Comparison of ENCODE assay signal across 1 cellular context in genomic region chr2:144328933-144329332, GRCh38.
TF ChIP-seq lines count a peak whose summit lies in the region.

No MANE protein-coding gene starts in this region.

TF ChIP-seq in SK-N-SH, 30 proteins besides CTCF, POLR2A, EP300 and RAD21 (continued from another document):
- TF ChIP-seq USF1 (IDR thresholded peaks at IDR 0.05; ENCODE audit: borderline replicate concordance, low read depth) (no peak), JUND (IDR thresholded peaks at IDR 0.05) (no peak), ZBTB33 (IDR thresholded peaks at IDR 0.05; ENCODE audit: borderline replicate concordance, low read depth) (no peak), YY1 (IDR thresholded peaks at IDR 0.05; ENCODE audit: low read depth) (no peak), USF2 (IDR thresholded peaks at IDR 0.05; ENCODE audit: borderline replicate concordance, low read depth, low read length) (no peak), GABPA (IDR thresholded peaks at IDR 0.05; ENCODE audit: low read depth) (no peak), POLR2AphosphoS5 (IDR thresholded peaks at IDR 0.05; ENCODE audit: low read depth, low read length) (no peak), RXRA (IDR thresholded peaks at IDR 0.05; ENCODE audit: borderline replicate concordance, low read depth) (no peak)
